10 cellular contexts compared by ENCODE assay signal in genomic region chr4:153518637-153519384, GRCh38. TPM values are rescaled to one million over a fixed set of nuclear protein-coding genes. Genes with fewer than 3 reads are reported as not detected.
DNase-seq lines count a peak whose midpoint lies in the region; ATAC-seq, FAIRE-seq and TF ChIP-seq lines count a peak whose summit lies in the region.
"Had no signal": no experiment of that assay in that cellular context is flagged by ENCODE, and none has a peak within 500 bp of the region (broad histone marks: within the 10 kb centered on the region; RNA-seq: fewer than 3 reads in every experiment).

No MANE protein-coding gene starts in this region.

- no peaks in the 10 kb centered on the region for H3K9me3 Mint-ChIP-seq in activated CD4-positive, alpha-beta memory T cell treated with anti-CD3 and anti-CD28 coated beads, Interleukin-2, amount 10 ng/mL, durations not matched to agents 7 days and 5 days

- H3K9me3 ChIP-seq in left ventricle myocardium inferior (replicated peaks) (no peaks in the 10 kb centered on the region), spleen (no peaks in the 10 kb centered on the region)

- POLR2A ChIA-PET in activated CD4-positive, alpha-beta memory T cell treated with anti-CD3 and anti-CD28 coated beads, Interleukin-2, amount 10 ng/mL, durations not matched to agents 7 days and 5 days (lab: Charles Lee) = interaction anchor here (0.7 to 10.6 kb wide), 7 partner anchors 22 to 86 kb away, joined by 3 to 99 read pairs (median 4); partner anchors contain the start of gene TMEM131L

- H3K4me1 Mint-ChIP-seq in activated CD4-positive, alpha-beta memory T cell treated with anti-CD3 and anti-CD28 coated beads, Interleukin-2, amount 10 ng/mL, durations not matched to agents 7 days and 5 days = peaks cover 70% of the 10 kb centered on the region

- WGBS in spleen, 5 donors = 54 to 65% (median 60%) methylated on average over 9 of the region's 9 CpGs

- FAIRE-seq in GM19239 (lab: Jason Lieb, UNC) = peak; percentile 95

- DNase-seq in GM19239 (ENCODE audit: insufficient read length, low spot score) (no peak), left ventricle myocardium inferior (no peak), spleen (no peak), NCI-H2081 (lab: John Stamatoyannopoulos, UW) (no peak), DMS79 treated with DMSO at 0.1 percent for 48 hours (lab: John Stamatoyannopoulos, UW) (no peak)
- DNase-seq in activated CD4-positive, alpha-beta memory T cell treated with anti-CD3 and anti-CD28 coated beads, Interleukin-2, amount 10 ng/mL, durations not matched to agents 7 days and 5 days = peak; percentile 34
- DNase-seq: activated CD4-positive, CD25-positive, alpha-beta regulatory T cell; NCI-H446 had no signal

- H3K36me3 ChIP-seq in left ventricle myocardium inferior (no peaks in the 10 kb centered on the region), spleen (peaks cover 0 to 24% (median 4%) of the 10 kb centered on the region in 6 donors)

- no peak for ATAC-seq in HG03442 (IDR thresholded peaks at IDR 0.05; ENCODE audit: unreplicated experiment)
- no peak for ATAC-seq in HG02798 (IDR thresholded peaks at IDR 0.05; ENCODE audit: poor library complexity, unreplicated experiment)

- H3K27ac Mint-ChIP-seq in activated CD4-positive, alpha-beta memory T cell treated with anti-CD3 and anti-CD28 coated beads, Interleukin-2, amount 10 ng/mL, durations not matched to agents 7 days and 5 days = peak overlapping the region; percentile 70

- TF ChIP-seq CTCF in left ventricle myocardium inferior (IDR thresholded peaks at IDR 0.05; ENCODE audit: borderline replicate concordance) = no peak
- no peak for TF ChIP-seq CTCF in spleen (IDR thresholded peaks at IDR 0.05 in 8 of 11, conservative IDR thresholded peaks at IDR 0.05 in 3 of 11)

- H3K27me3 Mint-ChIP-seq in activated CD4-positive, alpha-beta memory T cell treated with anti-CD3 and anti-CD28 coated beads, Interleukin-2, amount 10 ng/mL, durations not matched to agents 7 days and 5 days = no peaks in the 10 kb centered on the region

- peak overlapping the region; percentile 71 for H3K4me3 Mint-ChIP-seq in activated CD4-positive, alpha-beta memory T cell treated with anti-CD3 and anti-CD28 coated beads, Interleukin-2, amount 10 ng/mL, durations not matched to agents 7 days and 5 days

- TF ChIP-seq POLR2A in spleen (IDR thresholded peaks at IDR 0.05) = no peak

- intact Hi-C loops in left ventricle myocardium inferior (cut with micrococcal nuclease) = no loop called here
- intact Hi-C loops in spleen (cut with DNase I; ENCODE audit: low total_unique reads) = loop anchor here (10.0 kb wide), 1 partner anchor 84 kb away; no protein-coding TSS in a partner anchor

- peak overlapping the region; percentile 65 for H3K27ac ChIP-seq in left ventricle myocardium inferior (replicated peaks)
- peak overlapping the region; percentile 28 to 86 (median 60) for H3K27ac ChIP-seq in spleen

- H3K27me3 ChIP-seq in left ventricle myocardium inferior (ENCODE audit: low read depth) (no peaks in the 10 kb centered on the region), spleen (replicated peaks in 1 of 7) (no peaks in the 10 kb centered on the region)

- peak overlapping the region; percentile 38 for H3K4me3 ChIP-seq in left ventricle myocardium inferior
- peak overlapping the region in 2 of 8 donors; percentile 3 to 39 for H3K4me3 ChIP-seq in spleen

- CTCF ChIA-PET in activated CD4-positive, alpha-beta memory T cell treated with anti-CD3 and anti-CD28 coated beads, Interleukin-2, amount 10 ng/mL, durations not matched to agents 7 days and 5 days (lab: Charles Lee) = interaction anchor here (1.0 to 2.1 kb wide), 4 partner anchors 27 to 86 kb away, joined by 3 to 5 read pairs (median 4); no protein-coding TSS in a partner anchor

- H3K4me1 ChIP-seq in left ventricle myocardium inferior (peaks cover 62% of the 10 kb centered on the region), spleen (peaks cover 64 to 100% (median 87%) of the 10 kb centered on the region in 6 donors)

- peaks cover 10% of the 10 kb centered on the region for H3K36me3 Mint-ChIP-seq in activated CD4-positive, alpha-beta memory T cell treated with anti-CD3 and anti-CD28 coated beads, Interleukin-2, amount 10 ng/mL, durations not matched to agents 7 days and 5 days (ENCODE audit: low read depth)

RNA-seq across cellular contexts. Expression of gene TMEM131L, which starts 52.7 kb away (rescaled TPM):
- 10 to 100 TPM; 25.2 to 26.3 TPM for total RNA-seq in activated CD4-positive, alpha-beta memory T cell treated with anti-CD3 and anti-CD28 coated beads, Interleukin-2, amount 10 ng/mL, durations not matched to agents 7 days and 5 days
- total RNA-seq in left ventricle myocardium inferior (14.9 TPM), spleen (100 to 1,000 TPM in 1 of 7 donors, 10 to 100 TPM in 6; 73.5 to 105 (median 83.1) TPM)
- 10 to 100 TPM; 20.9 to 23.1 (median 21.5) TPM for polyA plus RNA-seq in spleen
